Comparison of ENCODE assay signal across 11 cellular contexts in genomic region chr4:149409186-149410056, GRCh38.
A peak's percentile ranks its signal among the peaks of the same experiment; 100 is the strongest.
DNase-seq lines count a peak whose midpoint lies in the region; ATAC-seq, FAIRE-seq and TF ChIP-seq lines count a peak whose summit lies in the region.
"Had no signal": no experiment of that assay in that cellular context is flagged by ENCODE, and none has a peak within 500 bp of the region (broad histone marks: within the 10 kb centered on the region; RNA-seq: fewer than 3 reads in every experiment).

No MANE protein-coding gene starts in this region.

- CTCF ChIA-PET in A549 (lab: Yijun Ruan, JAX) (no interaction called here), MCF 10A (lab: Yijun Ruan, JAX) (interaction anchor here (0.9 kb wide), 1 partner anchor 13 kb away, joined by 3 read pairs; no protein-coding TSS in a partner anchor)

- H3K36me3 ChIP-seq in kidney (ENCODE audit: control insufficient read depth in 1 of 2, insufficient read depth in 2 of 2, low read length in 2 of 2) = no peaks in the 10 kb centered on the region

- WGBS in A549 (ENCODE audit: missing lambda C conversion rate) = 21% methylated on average over 9 of the region's 10 CpGs

- intact Hi-C loops in MCF 10A (cut with micrococcal nuclease) (no loop called here), kidney (cut with DNase I) (no loop called here)

- no peak for TF ChIP-seq RAD21 in A549 (conservative IDR thresholded peaks at IDR 0.05 in 1 of 2, IDR thresholded peaks at IDR 0.05 in 1 of 2)

- H3K36me3 Mint-ChIP-seq in MCF 10A (ENCODE audit: insufficient read depth, unreplicated experiment) = no peaks in the 10 kb centered on the region

- peaks cover 6% of the 10 kb centered on the region for H3K4me1 Mint-ChIP-seq in MCF 10A (ENCODE audit: insufficient read depth, unreplicated experiment)

- no peak overlapping the region for H3K4me3 ChIP-seq in A549
- H3K4me3 ChIP-seq in kidney (ENCODE audit: low read length in 2 of 2) = no peak overlapping the region

- H3K9ac ChIP-seq in kidney (ENCODE audit: low read length in 2 of 2) = no peak overlapping the region

- TF ChIP-seq CTCF in A549 (IDR thresholded peaks at IDR 0.05) (no peak), MCF 10A (IDR thresholded peaks at IDR 0.05; ENCODE audit: unreplicated experiment) (no peak), kidney (IDR thresholded peaks at IDR 0.05; ENCODE audit: borderline replicate concordance, extremely low read depth, insufficient read depth) (no peak)

- peak overlapping the region; percentile 82 for H3K27ac Mint-ChIP-seq in MCF 10A (ENCODE audit: low read depth, unreplicated experiment)
- H3K27ac Mint-ChIP-seq: activated naive CD4-positive, alpha-beta T cell treated with anti-CD3 and anti-CD28 coated beads for 36 hours; T-helper 1 cell treated with Interleukin-12 subunit alpha and Interleukin-12 subunit beta and Interleukin-4 antibody, amounts not matched to agents 30 μg/mL and 1 μg/mL, for 36 hours had no signal

- peak; percentile 0 to 52 for DNase-seq in A549 (ENCODE audit: low read depth in 1 of 2, low spot score in 1 of 2)
- peak; percentile 94 for DNase-seq in HT1080 (ENCODE audit: low read depth)
- peak; percentile 88 for DNase-seq in MCF 10A (ENCODE audit: unreplicated experiment)
- DNase-seq in kidney = peak; percentile 35
- no peak for DNase-seq in NCI-H2227 treated with DMSO at 0.1 percent for 48 hours (lab: John Stamatoyannopoulos, UW)
- DNase-seq in stimulated activated naive CD8-positive, alpha-beta T cell treated with anti-CD3 and anti-CD28 coated beads, Interleukin-15, Interleukin-2, amounts not matched to agents 100 U/mL and 50 U/mL, for 24 hours = no peak
- DNase-seq: activated naive CD4-positive, alpha-beta T cell treated with anti-CD3 and anti-CD28 coated beads for 36 hours; NCI-H1417 treated with DMSO at 0.1 percent for 48 hours had no signal

- ATAC-seq in A549 (peak; percentile 59 to 83; a peak in 3 of 6 replicates), HG03432 (IDR thresholded peaks at IDR 0.05; ENCODE audit: unreplicated experiment) (no peak), GM21390 (IDR thresholded peaks at IDR 0.05; ENCODE audit: unreplicated experiment) (no peak)
- ATAC-seq in stimulated activated naive CD8-positive, alpha-beta T cell treated with anti-CD3 and anti-CD28 coated beads, Interleukin-15, Interleukin-2, amounts not matched to agents 100 U/mL and 50 U/mL, for 24 hours = no peak

- peak overlapping the region; percentile 31 to 34; a peak in 3 of 6 replicates for H3K27ac ChIP-seq in A549
- no peak overlapping the region for H3K27ac ChIP-seq in kidney (ENCODE audit: low read depth in 2 of 2, low read length in 2 of 2)

- no peak for TF ChIP-seq EP300 in A549 (IDR thresholded peaks at IDR 0.05)

- H3K9me3 Mint-ChIP-seq in MCF 10A (ENCODE audit: unreplicated experiment) = peaks cover 13% of the 10 kb centered on the region

- H3K4me3 Mint-ChIP-seq in MCF 10A (ENCODE audit: unreplicated experiment) = peak overlapping the region; percentile 47
- H3K4me3 Mint-ChIP-seq: activated naive CD4-positive, alpha-beta T cell treated with anti-CD3 and anti-CD28 coated beads for 36 hours; T-helper 1 cell treated with Interleukin-12 subunit alpha and Interleukin-12 subunit beta and Interleukin-4 antibody, amounts not matched to agents 30 μg/mL and 1 μg/mL, for 36 hours had no signal

- H3K9me3 ChIP-seq in A549 (no peaks in the 10 kb centered on the region), kidney (ENCODE audit: control insufficient read depth in 1 of 2, low read length in 2 of 2) (no peaks in the 10 kb centered on the region)

- no peaks in the 10 kb centered on the region for H3K27me3 Mint-ChIP-seq in MCF 10A (ENCODE audit: insufficient read depth, unreplicated experiment)

- BruUV-seq in MCF 10A (replicated peaks; lab: Mats Ljungman, UMichigan) = no TSS peak

- peak overlapping the region; percentile 49; the same call in 2 of the 3 replicates for H3K4me2 ChIP-seq in A549

- FAIRE-seq in A549 (lab: Jason Lieb, UNC) = no peak
- FAIRE-seq in kidney (lab: Jason Lieb, UNC) = no peak

- POLR2A ChIA-PET in A549 (lab: Yijun Ruan, JAX) = interaction anchor here (0.5 kb wide), 1 partner anchor 1458 kb away, joined by 5 read pairs; no protein-coding TSS in a partner anchor
- POLR2A ChIA-PET in MCF 10A (lab: Yijun Ruan, JAX) = interaction anchor here (1.5 kb wide), 1 partner anchor 15 kb away, joined by 3 read pairs; no protein-coding TSS in a partner anchor

- no peak for TF ChIP-seq POLR2A in A549 (IDR thresholded peaks at IDR 0.05; ENCODE audit: low read length)

- H3K4me1 ChIP-seq in A549 = peaks cover 7% of the 10 kb centered on the region
- no peaks in the 10 kb centered on the region for H3K4me1 ChIP-seq in kidney (ENCODE audit: control insufficient read depth in 1 of 2, insufficient read depth in 1 of 2, low read depth in 1 of 2, low read length in 2 of 2)

TF ChIP-seq in A549, 52 proteins besides CTCF, POLR2A, EP300 and RAD21:
- no peak for TF ChIP-seq BHLHE40 (IDR thresholded peaks at IDR 0.05; ENCODE audit: low read depth, low read length)
- TF ChIP-seq FOSL2 (IDR thresholded peaks at IDR 0.05) = no peak
- 0 out of 2 replicates have a peak, but pooled peaks have one; percentile 30 for TF ChIP-seq FOSL2 (CRISPR knock-in tag; IDR thresholded peaks at IDR 0.05)
- TF ChIP-seq HOXA7 (CRISPR knock-in tag; IDR thresholded peaks at IDR 0.05) = no peak

Comparison
In these comparisons a context has a peak if more than half of its experiments do, and no peak if none do; other contexts are left out.
1. ATAC-seq: peak in A549 (2 of 2); none in HG03432 (single experiment), stimulated activated naive CD8-positive, alpha-beta T cell treated with anti-CD3 and anti-CD28 coated beads, Interleukin-15, Interleukin-2, amounts not matched to agents 100 U/mL and 50 U/mL, for 24 hours (single experiment) and GM21390 (single experiment).
2. DNase-seq: peak in A549 (2 of 2), HT1080 (single experiment), MCF 10A (single experiment) and kidney (single experiment); none in NCI-H2227 treated with DMSO at 0.1 percent for 48 hours (single experiment) and stimulated activated naive CD8-positive, alpha-beta T cell treated with anti-CD3 and anti-CD28 coated beads, Interleukin-15, Interleukin-2, amounts not matched to agents 100 U/mL and 50 U/mL, for 24 hours (single experiment).
3. H3K27ac ChIP-seq: peak in A549 (2 of 2); none in kidney (0 of 2).